In genomic region chr1:223445402-223445801, GRCh38 we compare ENCODE assay signal across 10 cellular contexts. TPM values are rescaled to one million over a fixed set of nuclear protein-coding genes. Genes with fewer than 3 reads are reported as not detected.
"Had no signal": no experiment of that assay in that cellular context is flagged by ENCODE, and none has a peak within 500 bp of the region (broad histone marks: within the 10 kb centered on the region; RNA-seq: fewer than 3 reads in every experiment).

No MANE protein-coding gene starts in this region.

- H3K27ac Mint-ChIP-seq: IgD-negative memory B cell had no signal

- H3K27ac ChIP-seq: HL-60, KMS-11 had no signal

- H3K4me1 Mint-ChIP-seq: IgD-negative memory B cell had no signal

- H3K4me2 ChIP-seq: KMS-11 had no signal

- ATAC-seq: HepG2 had no signal

- H3K9ac ChIP-seq: KMS-11 had no signal

- DNase-seq: IMR-90, KBM-7, KG1 had no signal

- FAIRE-seq: HepG2, HTR-8/SVneo had no signal

- H3K4me3 Mint-ChIP-seq: IgD-negative memory B cell had no signal

RNA-seq across cellular contexts. Expression of gene CCDC185, which starts 52.2 kb away (rescaled TPM):
- total RNA-seq: HepG2, HT-29, HT1080, IMR-90 had no signal
- polyA plus RNA-seq: HepG2, IgD-negative memory B cell, IMR-90 had no signal
